ENCODE assay signal across 31 cellular contexts in genomic region chr7:138882249-138882648, GRCh38.
DNase-seq lines count a peak whose midpoint lies in the region; ATAC-seq, FAIRE-seq and TF ChIP-seq lines count a peak whose summit lies in the region.
"Had no signal": no experiment of that assay in that cellular context is flagged by ENCODE, and none has a peak within 500 bp of the region (broad histone marks: within the 10 kb centered on the region; RNA-seq: fewer than 3 reads in every experiment).

No MANE protein-coding gene starts in this region.

- no peak for TF ChIP-seq EP300 in GM12878 (IDR thresholded peaks at IDR 0.05; ENCODE audit: borderline replicate concordance in 1 of 2, control insufficient read depth in 1 of 2, low read depth in 2 of 2, low read length in 2 of 2)

- no peaks in the 10 kb centered on the region for H3K9me2 ChIP-seq in PC-3 (replicated peaks; ENCODE audit: low read length)

- peak overlapping the region; percentile 52 for H2AFZ ChIP-seq in GM12878 (ENCODE audit: control insufficient read depth, low read depth, low read length)
- no peak overlapping the region for H2AFZ ChIP-seq in PC-3 (ENCODE audit: low read length)
- H2AFZ ChIP-seq: parathyroid adenoma had no signal

- H3F3A ChIP-seq in PC-3 (ENCODE audit: low read length, unreplicated experiment): no peaks in the 10 kb centered on the region

- H3K4me3 Mint-ChIP-seq in activated T-cell treated with anti-CD3 and anti-CD28 coated beads, Interleukin-2, amount 50 U/mL, for 4 hours: peak overlapping the region; percentile 6
- H3K4me3 Mint-ChIP-seq in T-helper 17 cell: peak overlapping the region; percentile 62
- H3K4me3 Mint-ChIP-seq: B cell; effector memory CD8-positive, alpha-beta T cell; nephron progenitor cell; WTC11 had no signal

- H3K27ac ChIP-seq in GM12878 (ENCODE audit: control insufficient read depth, insufficient read depth): no peak overlapping the region
- no peak overlapping the region for H3K27ac ChIP-seq in PC-3 (ENCODE audit: low read length)
- H3K27ac ChIP-seq: HL-60, parathyroid adenoma, SJCRH30, tibial artery had no signal

- H3K36me3 Mint-ChIP-seq in activated T-cell treated with anti-CD3 and anti-CD28 coated beads, Interleukin-2, amount 50 U/mL, for 4 hours (ENCODE audit: insufficient read depth): no peaks in the 10 kb centered on the region
- no peaks in the 10 kb centered on the region for H3K36me3 Mint-ChIP-seq in T-helper 17 cell (ENCODE audit: low read depth)

- peak; percentile 65 to 76 for ATAC-seq in activated T-cell treated with anti-CD3 and anti-CD28 coated beads, Interleukin-2, amount 50 U/mL, for 4 hours
- ATAC-seq in T-helper 17 cell: no peak
- ATAC-seq in GM12878: no peak
- ATAC-seq in PC-3: no peak
- no peak for ATAC-seq in HG02623 (IDR thresholded peaks at IDR 0.05; ENCODE audit: unreplicated experiment)
- ATAC-seq: effector memory CD8-positive, alpha-beta T cell; WTC11 had no signal

- no peak overlapping the region for H3K9ac ChIP-seq in GM12878 (ENCODE audit: control insufficient read depth, insufficient read depth, low read length)
- no peak overlapping the region for H3K9ac ChIP-seq in PC-3 (ENCODE audit: low read length)
- H3K9ac ChIP-seq: parathyroid adenoma had no signal

- H3K4me3 ChIP-seq in GM12865 (ENCODE audit: low read depth, low read length) (no peak overlapping the region), GM12878 (no peak overlapping the region), PC-3 (ENCODE audit: low read length) (no peak overlapping the region)
- H3K4me3 ChIP-seq: SJCRH30, skin epidermis, tibial artery had no signal

- FAIRE-seq in GM12878 (lab: Jason Lieb, UNC): no peak
- FAIRE-seq: GM12891, H54 had no signal

- POLR2A ChIA-PET in GM12878 (lab: Charles Lee) (interaction anchor here (0.5 kb wide), 1 partner anchor 411 kb away, joined by 5 read pairs; no protein-coding TSS in a partner anchor), PC-3 (lab: Charles Lee; ENCODE audit: unreplicated experiment) (no interaction called here)

- TF ChIP-seq CTCF in GM12865 (IDR thresholded peaks at IDR 0.05; ENCODE audit: insufficient read depth, low read depth, low read length, missing control alignments) (no peak), GM12878 (IDR thresholded peaks at IDR 0.05 in 2 of 3, conservative IDR thresholded peaks at IDR 0.05 in 1 of 3; ENCODE audit: control insufficient read depth in 2 of 3, extremely low read depth in 1 of 3, insufficient read depth in 1 of 3, low read depth in 3 of 3, low read length in 3 of 3) (no peak), PC-3 (conservative IDR thresholded peaks at IDR 0.05; ENCODE audit: low read depth, low read length) (no peak)

- no peak for TF ChIP-seq POLR2A in GM12878 (IDR thresholded peaks at IDR 0.05; ENCODE audit: low read depth, low read length)

- H3K27me3 ChIP-seq in GM12878 (replicated peaks in 1 of 2; ENCODE audit: control insufficient read depth in 2 of 2, insufficient read depth in 2 of 2, low read length in 1 of 2): no peaks in the 10 kb centered on the region
- no peaks in the 10 kb centered on the region for H3K27me3 ChIP-seq in PC-3 (ENCODE audit: low read length)
- H3K27me3 ChIP-seq: SJCRH30, tibial artery had no signal

- no peak for DNase-seq in activated T-cell treated with anti-CD3 and anti-CD28 coated beads, Interleukin-2, amount 50 U/mL, for 4 hours
- DNase-seq in activated T-cell treated with anti-CD3 and anti-CD28 coated beads, Interleukin-2, amount 50 U/mL, for 1 hour: no peak
- DNase-seq in GM12865 (ENCODE audit: low read depth) (peak; percentile 43), T-helper 17 cell (no peak), GM12878 (ENCODE audit: low read depth, low spot score) (no peak), NOMO-1 (lab: John Stamatoyannopoulos, UW; ENCODE audit: unreplicated experiment in 2 of 2) (no peak), PC-3 (no peak)
- DNase-seq: central memory CD4-positive, alpha-beta T cell; cortex of kidney; DMS 273 treated with DMSO at 0.1 percent for 48 hours; effector memory CD8-positive, alpha-beta T cell; EL; hippocampal formation; KBM-7; left cardiac atrium; mammary epithelial cell; NCI-H1092 treated with DMSO at 0.1 percent for 48 hours; NCI-H1694 treated with DMSO at 0.1 percent for 48 hours; NCI-H446; nephron progenitor cell; SJCRH30; SW 1271; tibial artery had no signal

- H3K9me3 Mint-ChIP-seq in activated T-cell treated with anti-CD3 and anti-CD28 coated beads, Interleukin-2, amount 50 U/mL, for 4 hours: no peaks in the 10 kb centered on the region
- H3K9me3 Mint-ChIP-seq: effector memory CD8-positive, alpha-beta T cell; nephron progenitor cell; WTC11 had no signal

- H3K9me3 ChIP-seq in T-helper 17 cell (ENCODE audit: control insufficient read depth, low read length, poor library complexity, severe bottlenecking) (no peaks in the 10 kb centered on the region), GM12878 (replicated peaks; ENCODE audit: control insufficient read depth, insufficient read depth, low read length) (no peaks in the 10 kb centered on the region), PC-3 (ENCODE audit: low read length) (no peaks in the 10 kb centered on the region)
- H3K9me3 ChIP-seq: SJCRH30, tibial artery had no signal

- RAD21 ChIA-PET in GM12878 (lab: Charles Lee; ENCODE audit: unreplicated experiment): no interaction called here

- H3K79me2 ChIP-seq in GM12878 (ENCODE audit: control insufficient read depth, insufficient read depth, low read length) (no peaks in the 10 kb centered on the region), PC-3 (ENCODE audit: low read length) (no peaks in the 10 kb centered on the region)

- no peaks in the 10 kb centered on the region for H3K27me3 Mint-ChIP-seq in activated T-cell treated with anti-CD3 and anti-CD28 coated beads, Interleukin-2, amount 50 U/mL, for 4 hours (ENCODE audit: low read depth)
- peaks cover 10% of the 10 kb centered on the region for H3K27me3 Mint-ChIP-seq in T-helper 17 cell
- H3K27me3 Mint-ChIP-seq: B cell; effector memory CD8-positive, alpha-beta T cell had no signal

- intact Hi-C loops in GM12878 (cut with micrococcal nuclease; ENCODE audit: unreplicated experiment): no loop called here
- intact Hi-C loops in PC-3 (cut with micrococcal nuclease): no loop called here

- in situ Hi-C loops in GM12878 (cut with MboI): no loop called here

- CTCF ChIA-PET in GM12878 (lab: Yijun Ruan, JAX) (interaction anchor here (0.6 kb wide), 1 partner anchor 785 kb away, joined by 3 read pairs; no protein-coding TSS in a partner anchor), PC-3 (lab: Charles Lee) (no interaction called here)

- no peak overlapping the region for H3K4me2 ChIP-seq in GM12878 (ENCODE audit: control insufficient read depth, insufficient read depth)
- no peak overlapping the region for H3K4me2 ChIP-seq in PC-3 (ENCODE audit: low read length)

- H3K4me1 Mint-ChIP-seq in activated T-cell treated with anti-CD3 and anti-CD28 coated beads, Interleukin-2, amount 50 U/mL, for 4 hours (ENCODE audit: low read depth): peaks cover 17% of the 10 kb centered on the region
- H3K4me1 Mint-ChIP-seq in T-helper 17 cell: peaks cover 15% of the 10 kb centered on the region

- SMC1A ChIA-PET in GM12878 (lab: Charles Lee; ENCODE audit: uncharacterized antibody, unreplicated experiment): interaction anchor here (0.5 kb wide), 1 partner anchor 411 kb away, joined by 3 read pairs; no protein-coding TSS in a partner anchor

- no peaks in the 10 kb centered on the region for H3K36me3 ChIP-seq in GM12878 (ENCODE audit: control insufficient read depth in 2 of 2, insufficient read depth in 2 of 2, low read length in 1 of 2)
- H3K36me3 ChIP-seq in PC-3 (ENCODE audit: low read depth, low read length): peaks cover 12% of the 10 kb centered on the region; the same call in 1 of the 2 replicates
- H3K36me3 ChIP-seq: tibial artery had no signal

- H4K20me1 ChIP-seq in GM12878 (ENCODE audit: control insufficient read depth, insufficient read depth): no peaks in the 10 kb centered on the region
- no peaks in the 10 kb centered on the region for H4K20me1 ChIP-seq in PC-3 (ENCODE audit: low read length)

- no peak for TF ChIP-seq RAD21 in GM12878 (IDR thresholded peaks at IDR 0.05; ENCODE audit: insufficient read depth, low read depth, low read length)

- H3K27ac Mint-ChIP-seq in T-helper 17 cell: peak overlapping the region; percentile 90
- H3K27ac Mint-ChIP-seq: B cell; effector memory CD8-positive, alpha-beta T cell; nephron progenitor cell; WTC11 had no signal

- H3K4me1 ChIP-seq in GM12878 (ENCODE audit: control insufficient read depth, insufficient read depth, low read length): no peaks in the 10 kb centered on the region
- H3K4me1 ChIP-seq in PC-3 (ENCODE audit: insufficient read depth, low read length): peaks cover 14% of the 10 kb centered on the region
- H3K4me1 ChIP-seq: tibial artery had no signal

- BruUV-seq in GM12878 (replicated peaks; lab: Mats Ljungman, UMichigan) (no TSS peak), PC-3 (replicated peaks; lab: Mats Ljungman, UMichigan) (no TSS peak)

- WGBS in GM12878 (ENCODE audit: insufficient coverage, insufficient replicate concordance, low lambda C conversion rate, missing lambda C conversion rate): 0% methylated on average over 6 of the region's 6 CpGs

TF ChIP-seq in GM12878, 131 proteins besides CTCF, POLR2A, EP300 and RAD21 (continues in another document):
- TF ChIP-seq MEF2A (IDR thresholded peaks at IDR 0.05; ENCODE audit: insufficient read depth, low read depth, low read length) (no peak), PBX3 (IDR thresholded peaks at IDR 0.05; ENCODE audit: insufficient replicate concordance, low read depth, low read length) (no peak)

Comparison
In these comparisons a context has a peak if more than half of its experiments do, and no peak if none do; other contexts are left out.
1. ATAC-seq: peak in activated T-cell treated with anti-CD3 and anti-CD28 coated beads, Interleukin-2, amount 50 U/mL, for 4 hours (2 of 2); none in T-helper 17 cell (single experiment), GM12878 (single experiment), PC-3 (single experiment) and HG02623 (single experiment).